Comparison of ENCODE assay signal across 8 cellular contexts in the genomic region with DNA sequence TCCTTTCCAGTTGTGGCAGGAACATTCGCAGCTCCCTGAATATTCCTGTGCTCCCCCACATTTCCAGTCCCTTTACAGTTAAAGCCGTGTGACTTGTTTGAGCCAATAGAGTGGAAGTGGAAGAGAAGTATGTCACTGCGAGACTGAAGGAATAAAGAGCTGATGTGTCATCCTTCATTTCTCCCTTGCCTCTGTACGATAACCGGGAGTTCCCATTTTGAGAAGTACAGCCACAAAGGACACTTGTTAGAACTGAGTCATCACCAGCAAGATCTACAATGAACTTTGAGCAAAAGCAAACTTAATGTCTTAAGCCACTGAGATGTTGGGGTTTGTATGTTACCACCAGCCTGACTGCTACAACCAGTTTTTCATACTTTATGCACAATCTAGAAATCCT.
DNase-seq lines count a peak whose midpoint lies in the region; ATAC-seq and TF ChIP-seq lines count a peak whose summit lies in the region.

No MANE protein-coding gene starts in this region.

- H4K20me1 ChIP-seq in OCI-LY7 (ENCODE audit: insufficient read depth, low read length) = no peaks in the 10 kb centered on the region

- peak; percentile 60 for DNase-seq in EL
- DNase-seq in OCI-LY7 (ENCODE audit: low spot score) = no peak
- peak; percentile 50 for DNase-seq in fibroblast of peridontal ligament (ENCODE audit: extremely low read depth)
- DNase-seq in stimulated activated CD8-positive, alpha-beta memory T cell treated with anti-CD3 and anti-CD28 coated beads, Interleukin-4, amount 100 ng/mL, for 48 hours = no peak
- no peak for DNase-seq in HAP-1 (ENCODE audit: low spot score in 2 of 2)
- no peak for DNase-seq in colonic mucosa
- no peak for DNase-seq in MG63

- in situ Hi-C loops in HAP-1 (cut with MboI; ENCODE audit: low sequenced_read_pairs) = no loop called here

- H3K27ac ChIP-seq in OCI-LY7 (ENCODE audit: low read depth, low read length, poor library complexity, severe bottlenecking) (no peak overlapping the region), colonic mucosa (no peak overlapping the region)

- H3K27me3 ChIP-seq in HAP-1 (ENCODE audit: low read depth) = no peaks in the 10 kb centered on the region
- H3K27me3 ChIP-seq in colonic mucosa = no peaks in the 10 kb centered on the region
- no peaks in the 10 kb centered on the region for H3K27me3 ChIP-seq in MG63

- H3K9me3 ChIP-seq in OCI-LY7 (ENCODE audit: low read length) (peaks cover 9% of the 10 kb centered on the region; the same call in 1 of the 2 replicates), HAP-1 (no peaks in the 10 kb centered on the region), colonic mucosa (no peaks in the 10 kb centered on the region), MG63 (no peaks in the 10 kb centered on the region)

- intact Hi-C loops in OCI-LY7 (cut with micrococcal nuclease; ENCODE audit: unreplicated experiment) = no loop called here
- intact Hi-C loops in colonic mucosa (cut with DNase I) = no loop called here

- TF ChIP-seq CTCF in OCI-LY7 (conservative IDR thresholded peaks at IDR 0.05; ENCODE audit: low read length) (no peak), colonic mucosa (IDR thresholded peaks at IDR 0.05) (no peak)

- no peak overlapping the region for H3K9ac ChIP-seq in colonic mucosa (ENCODE audit: low read depth in 2 of 2, low read length in 2 of 2)

- H3K4me2 ChIP-seq in OCI-LY7 (ENCODE audit: low read length) = no peak overlapping the region

- peak overlapping the region; percentile 81 for H2AFZ ChIP-seq in OCI-LY7 (ENCODE audit: low read length)

- POLR2A ChIA-PET in OCI-LY7 (lab: Charles Lee) = interaction anchor here (0.5 to 1.2 kb wide), 4 partner anchors 10 to 719 kb away, joined by 3 to 5 read pairs (median 4); no protein-coding TSS in a partner anchor

- H3K36me3 ChIP-seq in OCI-LY7 (ENCODE audit: insufficient read depth, low read length) (no peaks in the 10 kb centered on the region), HAP-1 (replicated peaks) (no peaks in the 10 kb centered on the region), colonic mucosa (no peaks in the 10 kb centered on the region), MG63 (no peaks in the 10 kb centered on the region)

- ATAC-seq in HG02623 (IDR thresholded peaks at IDR 0.05; ENCODE audit: unreplicated experiment) = peak; percentile 65

- H3K4me1 ChIP-seq in OCI-LY7 (ENCODE audit: insufficient read depth, low read length, poor library complexity, severe bottlenecking) = peaks cover 11% of the 10 kb centered on the region
- H3K4me1 ChIP-seq in HAP-1 = no peaks in the 10 kb centered on the region
- H3K4me1 ChIP-seq in colonic mucosa = no peaks in the 10 kb centered on the region

- H3K79me2 ChIP-seq in OCI-LY7 (ENCODE audit: insufficient read depth, low read depth, low read length) = no peaks in the 10 kb centered on the region

- no TSS peak for BruUV-seq in OCI-LY7 (replicated peaks; lab: Mats Ljungman, UMichigan)

- no peaks in the 10 kb centered on the region for H3K9me2 ChIP-seq in OCI-LY7 (ENCODE audit: insufficient read depth, low read length)

- CTCF ChIA-PET in OCI-LY7 (lab: Charles Lee; ENCODE audit: unreplicated experiment) = no interaction called here

- H3K4me3 ChIP-seq in OCI-LY7 (ENCODE audit: low read depth, low read length, poor library complexity, severe bottlenecking) = no peak overlapping the region
- H3K4me3 ChIP-seq in HAP-1 = no peak overlapping the region
- H3K4me3 ChIP-seq in colonic mucosa = no peak overlapping the region
- H3K4me3 ChIP-seq in MG63 = no peak overlapping the region

Comparison
In these comparisons a context has a peak if more than half of its experiments do, and no peak if none do; other contexts are left out.
1. DNase-seq: peak in EL (single experiment) and fibroblast of peridontal ligament (single experiment); none in OCI-LY7 (single experiment), stimulated activated CD8-positive, alpha-beta memory T cell treated with anti-CD3 and anti-CD28 coated beads, Interleukin-4, amount 100 ng/mL, for 48 hours (single experiment), HAP-1 (0 of 2), colonic mucosa (single experiment) and MG63 (single experiment).